8 cellular contexts compared by ENCODE assay signal in genomic region chr2:157874997-157875719, GRCh38. TPM values are rescaled to one million over a fixed set of nuclear protein-coding genes. Genes with fewer than 3 reads are reported as not detected.
A peak's percentile ranks its signal among the peaks of the same experiment; 100 is the strongest.
DNase-seq lines count a peak whose midpoint lies in the region; ATAC-seq and TF ChIP-seq lines count a peak whose summit lies in the region.

No MANE protein-coding gene starts in this region.

- H3K36me3 ChIP-seq in endodermal cell (ENCODE audit: control insufficient read depth, insufficient read depth, low read length) (no peaks in the 10 kb centered on the region), tibial nerve (no peaks in the 10 kb centered on the region)

- H3K9me3 Mint-ChIP-seq in endodermal cell: no peaks in the 10 kb centered on the region

- H3K4me3 Mint-ChIP-seq in endodermal cell: peak overlapping the region; percentile 85

- H3K27me3 ChIP-seq in endodermal cell (ENCODE audit: control insufficient read depth, insufficient read depth, low read length, poor library complexity, severe bottlenecking): no peaks in the 10 kb centered on the region
- no peaks in the 10 kb centered on the region for H3K27me3 ChIP-seq in tibial nerve

- TF ChIP-seq CTCF in endodermal cell (conservative IDR thresholded peaks at IDR 0.05): no peak
- TF ChIP-seq CTCF in tibial nerve (IDR thresholded peaks at IDR 0.05): no peak

- no peak for ATAC-seq in HG02610 (IDR thresholded peaks at IDR 0.05; ENCODE audit: unreplicated experiment)

- peaks cover 3% of the 10 kb centered on the region for H3K27me3 Mint-ChIP-seq in endodermal cell (ENCODE audit: insufficient read depth)

- TF ChIP-seq POLR2A in tibial nerve (IDR thresholded peaks at IDR 0.05): no peak

- peaks cover 7% of the 10 kb centered on the region for H3K4me1 ChIP-seq in endodermal cell (ENCODE audit: control insufficient read depth, insufficient read depth, low read length)
- peaks cover 0 to 38% (median 14%) of the 10 kb centered on the region in 4 donors for H3K4me1 ChIP-seq in tibial nerve

- peak overlapping the region; percentile 79 for H3K9ac ChIP-seq in endodermal cell (ENCODE audit: extremely low read depth, low read length, poor library complexity, severe bottlenecking)

- H3K4me3 ChIP-seq in endodermal cell (ENCODE audit: low read length) (peak overlapping the region; percentile 95), tibial nerve (peak overlapping the region; percentile 58 to 86 (median 82))

- H3K9me3 ChIP-seq in endodermal cell (ENCODE audit: control insufficient read depth, low read length) (no peaks in the 10 kb centered on the region), tibial nerve (no peaks in the 10 kb centered on the region)

- peaks cover 39% of the 10 kb centered on the region for H3K4me1 Mint-ChIP-seq in endodermal cell

- DNase-seq in C1 segment of cervical spinal cord (lab: John Stamatoyannopoulos, UW) (peak in 8 of 14 donors; percentile 19 to 49 (median 39)), HT1080 (ENCODE audit: low read depth) (peak; percentile 67), UCSD-AML1 (lab: John Stamatoyannopoulos, UW; ENCODE audit: unreplicated experiment) (peak; percentile 11), endodermal cell (peak; percentile 77), midbrain (lab: John Stamatoyannopoulos, UW) (peak; percentile 33), tibial nerve (ENCODE audit: low spot score in 2 of 2) (peak in 1 of 2 donors; percentile 46), GOT3 (lab: John Stamatoyannopoulos, UW) (no peak)

- no peaks in the 10 kb centered on the region for H3K36me3 Mint-ChIP-seq in endodermal cell (ENCODE audit: low read depth)

- peak overlapping the region; percentile 89 for H3K27ac Mint-ChIP-seq in endodermal cell

- peak in 1 of 2 donors; percentile 62 for TF ChIP-seq EP300 in tibial nerve (IDR thresholded peaks at IDR 0.05)

- 4 to 8% methylated on average over 5 to 23 of the region's 25 CpGs for WGBS in endodermal cell (ENCODE audit: insufficient coverage in 1 of 2, insufficient read length in 1 of 2), 2 experiments
- WGBS in tibial nerve, 2 donors: 0 to 1% methylated on average over 21 to 25 of the region's 25 CpGs

- no peak overlapping the region for H3K27ac ChIP-seq in endodermal cell (ENCODE audit: low read depth, low read length)
- H3K27ac ChIP-seq in tibial nerve: peak overlapping the region; percentile 91 to 96 (median 92)

RNA-seq across cellular contexts. Expression of gene ACVR1, which starts 1.0 kb away (rescaled TPM):
- 10.4 and 12.6 TPM in 2 replicates for total RNA-seq in HT1080 (2014; rRNA removed; shearing (Covaris generic))
- 27.0 and 34.2 TPM in 2 replicates for polyA plus RNA-seq in HT1080 (2015; cell fraction: cytosol; rRNA removed)
- 26.9 and 32.6 TPM in 2 replicates for polyA plus RNA-seq in HT1080 (2015; cell fraction: nucleus; rRNA removed)
- total RNA-seq in endodermal cell: 10 to 100 TPM; 21.1 to 26.9 TPM
- polyA plus RNA-seq in endodermal cell (2013, experiment 1 of 2): 16.6 TPM
- 16.5 TPM for polyA plus RNA-seq in endodermal cell (2013, experiment 2 of 2)
- total RNA-seq in tibial nerve: 10 to 100 TPM; 19.2 to 24.7 (median 22.8) TPM
